Comparison of ENCODE assay signal across 14 cellular contexts in genomic region chr15:67143646-67144045, GRCh38.
DNase-seq lines count a peak whose midpoint lies in the region; ATAC-seq and TF ChIP-seq lines count a peak whose summit lies in the region.
"Had no signal": no experiment of that assay in that cellular context is flagged by ENCODE, and none has a peak within 500 bp of the region (broad histone marks: within the 10 kb centered on the region; RNA-seq: fewer than 3 reads in every experiment).

No MANE protein-coding gene starts in this region.

- H3K9me3 Mint-ChIP-seq in central memory CD8-positive, alpha-beta T cell, result no peaks in the 10 kb centered on the region
- no peaks in the 10 kb centered on the region for H3K9me3 Mint-ChIP-seq in nephron progenitor cell
- H3K9me3 Mint-ChIP-seq: brain; naive thymus-derived CD8-positive, alpha-beta T cell had no signal

- peaks cover 65% of the 10 kb centered on the region for H3F3A ChIP-seq in GM23248 (ENCODE audit: insufficient read depth)

- peak overlapping the region; percentile 73 for H3K27ac ChIP-seq in AG04450 (ENCODE audit: low read depth, low read length)
- H3K27ac ChIP-seq in GM23248, result peak overlapping the region; percentile 97
- H3K27ac ChIP-seq: lower lobe of right lung had no signal

- H3K27me3 Mint-ChIP-seq in central memory CD8-positive, alpha-beta T cell, result no peaks in the 10 kb centered on the region
- no peaks in the 10 kb centered on the region for H3K27me3 Mint-ChIP-seq in nephron progenitor cell (ENCODE audit: low read depth, poor library complexity)
- H3K27me3 Mint-ChIP-seq: activated naive CD8-positive, alpha-beta T cell; B cell; naive thymus-derived CD8-positive, alpha-beta T cell had no signal

- H3K27ac Mint-ChIP-seq in central memory CD8-positive, alpha-beta T cell (ENCODE audit: low read depth), result peak overlapping the region; percentile 78
- H3K27ac Mint-ChIP-seq in nephron progenitor cell, result peak overlapping the region; percentile 18
- H3K27ac Mint-ChIP-seq: activated naive CD8-positive, alpha-beta T cell; B cell had no signal

- in situ Hi-C loops in GM23248 (cut with MboI), result no loop called here

- H3K27me3 ChIP-seq in AG04450 (ENCODE audit: control insufficient read depth, insufficient read depth, low read length) (no peaks in the 10 kb centered on the region), GM23248 (replicated peaks; ENCODE audit: insufficient read depth) (no peaks in the 10 kb centered on the region)

- no peak for ATAC-seq in central memory CD8-positive, alpha-beta T cell (replicated peaks; ENCODE audit: extremely low read depth, poor library complexity, severe bottlenecking)
- no peak for ATAC-seq in HG03025 (IDR thresholded peaks at IDR 0.05; ENCODE audit: low FRiP score, unreplicated experiment)
- no peak for ATAC-seq in HG02610 (IDR thresholded peaks at IDR 0.05; ENCODE audit: unreplicated experiment)
- ATAC-seq: lower lobe of right lung; naive thymus-derived CD8-positive, alpha-beta T cell had no signal

- DNase-seq in AG04450 (ENCODE audit: low read depth, low spot score), result no peak
- DNase-seq in GM23248, result no peak
- DNase-seq in central memory CD8-positive, alpha-beta T cell (ENCODE audit: low spot score in 2 of 2), result no peak
- no peak for DNase-seq in nephron progenitor cell
- DNase-seq in NK-92 treated with Interleukin-12 subunit alpha and Interleukin-12 subunit beta, amount 100 ng/mL, for 24 hours (lab: John Stamatoyannopoulos, UW), result no peak
- no peak for DNase-seq in NCI-H146 (lab: John Stamatoyannopoulos, UW)
- DNase-seq: lower lobe of right lung; naive thymus-derived CD8-positive, alpha-beta T cell; OCI-M1 had no signal

- H3K9me3 ChIP-seq in AG04450 (ENCODE audit: control insufficient read depth, insufficient read depth, low read length) (no peaks in the 10 kb centered on the region), GM23248 (ENCODE audit: low read depth) (no peaks in the 10 kb centered on the region)
- H3K9me3 ChIP-seq: lower lobe of right lung had no signal

- peaks cover 84% of the 10 kb centered on the region for H3K4me1 ChIP-seq in GM23248 (ENCODE audit: insufficient read depth)

- H3K4me3 ChIP-seq in AG04450 (ENCODE audit: low read depth, low read length), result no peak overlapping the region
- H3K4me3 ChIP-seq in GM23248, result no peak overlapping the region
- H3K4me3 ChIP-seq: lower lobe of right lung had no signal

- no peaks in the 10 kb centered on the region for H3K9me2 ChIP-seq in GM23248 (ENCODE audit: insufficient read depth)

- no peaks in the 10 kb centered on the region for H3K36me3 ChIP-seq in GM23248 (ENCODE audit: low read depth)
- H3K36me3 ChIP-seq: lower lobe of right lung had no signal

- H4K20me1 ChIP-seq in GM23248 (ENCODE audit: insufficient read depth), result no peaks in the 10 kb centered on the region

- POLR2A ChIA-PET in AG04450 (lab: Yijun Ruan, JAX), result interaction anchor here (2.9 kb wide), 1 partner anchor 9 kb away, joined by 10 read pairs; no protein-coding TSS in a partner anchor

- no peak overlapping the region for H2AFZ ChIP-seq in GM23248

- peaks cover 3% of the 10 kb centered on the region for H3K36me3 Mint-ChIP-seq in central memory CD8-positive, alpha-beta T cell (ENCODE audit: insufficient read depth)
- H3K36me3 Mint-ChIP-seq in nephron progenitor cell (ENCODE audit: low read depth), result no peaks in the 10 kb centered on the region
- H3K36me3 Mint-ChIP-seq: brain; naive thymus-derived CD8-positive, alpha-beta T cell had no signal

- TF ChIP-seq CTCF in AG04450 (IDR thresholded peaks at IDR 0.05; ENCODE audit: low read depth, low read length) (no peak), nephron progenitor cell (IDR thresholded peaks at IDR 0.05) (no peak)

- WGBS in GM23248 (ENCODE audit: low coverage in 1 of 2, low lambda C conversion rate in 2 of 2, missing lambda C conversion rate in 2 of 2), 2 experiments, result 98 to 99% methylated on average over 6 of the region's 6 CpGs

- CTCF ChIA-PET in AG04450 (lab: Charles Lee), result interaction anchor here (1.2 to 1.6 kb wide), 2 partner anchors 18 to 197 kb away, joined by 3 to 6 read pairs; no protein-coding TSS in a partner anchor

- H3K4me2 ChIP-seq in GM23248 (ENCODE audit: unreplicated experiment), result peak overlapping the region; percentile 45

- H3K4me1 Mint-ChIP-seq in central memory CD8-positive, alpha-beta T cell, result peaks cover 89% of the 10 kb centered on the region
- H3K4me1 Mint-ChIP-seq in nephron progenitor cell, result peaks cover 98% of the 10 kb centered on the region

- H3K79me2 ChIP-seq in GM23248 (ENCODE audit: insufficient read depth), result peaks cover 86% of the 10 kb centered on the region

- H3K9ac ChIP-seq in GM23248, result peak overlapping the region; percentile 83

- no peak overlapping the region for H3K4me3 Mint-ChIP-seq in central memory CD8-positive, alpha-beta T cell
- H3K4me3 Mint-ChIP-seq in nephron progenitor cell, result no peak overlapping the region
- H3K4me3 Mint-ChIP-seq: activated naive CD8-positive, alpha-beta T cell; B cell; brain; naive thymus-derived CD8-positive, alpha-beta T cell had no signal
